Comparison of ENCODE assay signal across 9 cellular contexts in the genomic region with DNA sequence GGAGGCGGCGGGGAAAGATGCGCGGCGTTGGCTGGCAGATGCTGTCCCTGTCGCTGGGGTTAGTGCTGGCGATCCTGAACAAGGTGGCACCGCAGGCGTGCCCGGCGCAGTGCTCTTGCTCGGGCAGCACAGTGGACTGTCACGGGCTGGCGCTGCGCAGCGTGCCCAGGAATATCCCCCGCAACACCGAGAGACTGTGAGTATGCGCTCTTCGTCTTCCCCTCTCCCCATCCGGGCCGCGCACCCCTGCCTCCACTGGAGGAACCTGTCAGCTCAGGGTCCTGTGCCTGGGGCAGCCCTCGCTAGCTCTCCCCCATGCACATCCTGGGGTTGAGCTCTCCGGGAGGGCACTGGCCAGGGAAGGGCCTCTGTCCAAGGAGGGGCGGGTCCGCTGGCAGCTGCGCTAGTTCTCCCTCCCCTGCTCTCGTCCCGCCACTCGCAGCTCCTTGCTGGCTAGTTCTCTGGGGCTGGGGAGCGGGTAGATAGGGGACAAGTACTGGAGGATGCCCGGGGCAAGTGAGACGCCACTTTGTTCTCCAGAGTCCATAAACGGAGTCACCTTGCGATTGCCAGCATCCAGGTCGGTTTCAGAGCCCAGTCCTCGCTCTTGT. TPM values are rescaled to one million over a fixed set of nuclear protein-coding genes. Genes with fewer than 3 reads are reported as not detected.
A peak's percentile ranks its signal among the peaks of the same experiment; 100 is the strongest.
DNase-seq lines count a peak whose midpoint lies in the region; ATAC-seq, FAIRE-seq and TF ChIP-seq lines count a peak whose summit lies in the region.
"Had no signal": no experiment of that assay in that cellular context is flagged by ENCODE, and none has a peak within 500 bp of the region (broad histone marks: within the 10 kb centered on the region; RNA-seq: fewer than 3 reads in every experiment).

No MANE protein-coding gene starts in this region.

- ATAC-seq in body of pancreas (no peak), HG02885 (IDR thresholded peaks at IDR 0.05; ENCODE audit: poor library complexity, unreplicated experiment) (no peak), GM21717 (IDR thresholded peaks at IDR 0.05; ENCODE audit: unreplicated experiment) (no peak)
- ATAC-seq: A549 had no signal

- H3K4me1 ChIP-seq in body of pancreas: peaks cover 42% of the 10 kb centered on the region
- peaks cover 2 to 3% of the 10 kb centered on the region in 2 donors for H3K4me1 ChIP-seq in kidney (ENCODE audit: control insufficient read depth in 1 of 2, insufficient read depth in 1 of 2, low read depth in 1 of 2, low read length in 2 of 2)
- peaks cover 0 to 55% (median 40%) of the 10 kb centered on the region in 5 donors for H3K4me1 ChIP-seq in subcutaneous abdominal adipose tissue (ENCODE audit: control insufficient read depth in 5 of 5, insufficient read depth in 5 of 5, low read length in 5 of 5)
- H3K4me1 ChIP-seq: A549 had no signal

- DNase-seq in NCI-H1417 (lab: John Stamatoyannopoulos, UW) (peak in 2 of 3 experiments; percentile 76 to 77), NCI-H1417 treated with DMSO at 0.1 percent for 48 hours (lab: John Stamatoyannopoulos, UW) (no peak), body of pancreas (peak in 3 of 4 donors; percentile 6 to 23 (median 12)), kidney (peak; percentile 72), NCI-H446 (lab: John Stamatoyannopoulos, UW) (no peak)

- H3K9me3 ChIP-seq in body of pancreas (no peaks in the 10 kb centered on the region), kidney (ENCODE audit: control insufficient read depth in 1 of 2, low read length in 2 of 2) (no peaks in the 10 kb centered on the region), subcutaneous abdominal adipose tissue (ENCODE audit: control insufficient read depth in 5 of 5, low read length in 5 of 5) (no peaks in the 10 kb centered on the region)
- H3K9me3 ChIP-seq: A549 had no signal

- TF ChIP-seq CTCF in body of pancreas (IDR thresholded peaks at IDR 0.05) (no peak), kidney (IDR thresholded peaks at IDR 0.05; ENCODE audit: borderline replicate concordance, extremely low read depth, insufficient read depth) (no peak)

- intact Hi-C loops in body of pancreas (cut with DNase I): no loop called here
- intact Hi-C loops in kidney (cut with DNase I): no loop called here

- WGBS in body of pancreas, 2 donors: 2 to 5% methylated on average over 12 to 38 of the region's 38 CpGs

- peak overlapping the region; percentile 37 to 53 for H3K9ac ChIP-seq in kidney (ENCODE audit: low read length in 2 of 2)
- peak overlapping the region in 4 of 5 donors; percentile 35 to 75 (median 46) for H3K9ac ChIP-seq in subcutaneous abdominal adipose tissue (ENCODE audit: low read length in 5 of 5)

- H3K36me3 ChIP-seq in body of pancreas (replicated peaks in 1 of 2; ENCODE audit: insufficient read depth in 1 of 2, low read depth in 2 of 2): no peaks in the 10 kb centered on the region
- H3K36me3 ChIP-seq in kidney (ENCODE audit: control insufficient read depth in 1 of 2, insufficient read depth in 2 of 2, low read length in 2 of 2): no peaks in the 10 kb centered on the region
- H3K36me3 ChIP-seq in subcutaneous abdominal adipose tissue (ENCODE audit: control insufficient read depth in 5 of 5, insufficient read depth in 5 of 5, low read length in 5 of 5): no peaks in the 10 kb centered on the region

- no peak for TF ChIP-seq POLR2A in body of pancreas (IDR thresholded peaks at IDR 0.05)

- H3K27me3 ChIP-seq in body of pancreas: peaks cover 0 to 9% of the 10 kb centered on the region in 2 donors
- peaks cover 0 to 29% (median 21%) of the 10 kb centered on the region in 5 donors for H3K27me3 ChIP-seq in subcutaneous abdominal adipose tissue (ENCODE audit: control insufficient read depth in 5 of 5, insufficient read depth in 4 of 5, low read length in 5 of 5)

- H3K4me3 ChIP-seq in body of pancreas (peak overlapping the region in 1 of 2 donors; percentile 30), kidney (ENCODE audit: low read length in 2 of 2) (peak overlapping the region; percentile 63 to 84), subcutaneous abdominal adipose tissue (ENCODE audit: low read depth in 1 of 5, low read length in 5 of 5) (peak overlapping the region; percentile 68 to 92 (median 78))
- H3K4me3 ChIP-seq: A549 had no signal

- no peak for FAIRE-seq in kidney (lab: Jason Lieb, UNC)
- FAIRE-seq: A549 had no signal

- H3K27ac ChIP-seq in body of pancreas: no peak overlapping the region
- peak overlapping the region in 1 of 2 donors; percentile 32 for H3K27ac ChIP-seq in kidney (ENCODE audit: low read depth in 2 of 2, low read length in 2 of 2)
- H3K27ac ChIP-seq in subcutaneous abdominal adipose tissue (ENCODE audit: low read depth, low read length): no peak overlapping the region
- H3K27ac ChIP-seq: A549 had no signal

RNA-seq across cellular contexts. Expression of gene SLIT2, which starts 2.2 kb away (rescaled TPM):
- total RNA-seq in body of pancreas (1 to 10 TPM; 3.1 to 5.6 TPM), kidney (11.5 TPM)
- polyA plus RNA-seq in kidney (ENCODE audit: insufficient read depth, low read depth, low replicate concordance): 9.2 TPM
- polyA plus RNA-seq: A549 had no signal

Comparison
In these comparisons a context has a peak if more than half of its experiments do, and no peak if none do; other contexts are left out.
1. DNase-seq: peak in NCI-H1417 (2 of 3), body of pancreas (3 of 4) and kidney (single experiment); none in NCI-H1417 treated with DMSO at 0.1 percent for 48 hours (single experiment) and NCI-H446 (0 of 2).